1 cellular context compared by ENCODE assay signal in the genomic region with DNA sequence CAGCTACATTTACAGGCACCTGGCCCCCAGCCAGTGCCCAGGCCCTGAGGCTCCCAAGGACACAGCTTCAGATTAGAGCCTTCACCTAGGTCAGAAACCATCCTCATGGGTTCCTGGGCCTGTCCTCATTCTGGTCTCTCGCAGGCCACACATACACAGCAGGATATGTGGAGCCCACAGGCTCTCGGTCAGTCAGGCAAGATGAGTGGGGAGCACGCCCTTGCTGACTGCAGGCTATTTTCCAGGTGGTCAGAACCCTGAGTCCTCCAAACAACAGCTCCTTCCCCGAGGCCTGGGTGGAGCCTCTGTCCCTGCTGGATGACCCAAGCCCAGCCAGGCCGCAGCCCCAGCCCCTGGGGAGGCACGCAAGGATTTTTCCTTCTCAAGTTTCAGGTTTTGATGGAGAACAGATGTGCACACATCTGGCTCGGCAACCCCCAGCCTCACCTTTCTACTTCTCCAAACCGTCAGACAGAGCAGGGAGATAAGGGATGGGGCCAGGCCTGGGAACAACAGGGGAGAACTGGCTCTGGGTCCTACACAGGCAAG.
TF ChIP-seq lines count a peak whose summit lies in the region.

No MANE protein-coding gene starts in this region.

TF ChIP-seq in GM12878, 131 proteins besides CTCF, POLR2A, EP300 and RAD21:
- TF ChIP-seq NBN (IDR thresholded peaks at IDR 0.05) (no peak), NR2C1 (IDR thresholded peaks at IDR 0.05) (no peak), EED (IDR thresholded peaks at IDR 0.05; ENCODE audit: low read depth) (peak; percentile 11; the same call in 1 of the 2 replicates), RCOR1 (conservative IDR thresholded peaks at IDR 0.05; ENCODE audit: low read depth, low read length) (no peak), RUNX3 (IDR thresholded peaks at IDR 0.05; ENCODE audit: low read length) (no peak), ASH2L (IDR thresholded peaks at IDR 0.05; ENCODE audit: borderline replicate concordance, low read depth) (no peak), CHD1 (IDR thresholded peaks at IDR 0.05; ENCODE audit: low read depth, low read length) (no peak)
